11 cellular contexts compared by ENCODE assay signal in the genomic region with DNA sequence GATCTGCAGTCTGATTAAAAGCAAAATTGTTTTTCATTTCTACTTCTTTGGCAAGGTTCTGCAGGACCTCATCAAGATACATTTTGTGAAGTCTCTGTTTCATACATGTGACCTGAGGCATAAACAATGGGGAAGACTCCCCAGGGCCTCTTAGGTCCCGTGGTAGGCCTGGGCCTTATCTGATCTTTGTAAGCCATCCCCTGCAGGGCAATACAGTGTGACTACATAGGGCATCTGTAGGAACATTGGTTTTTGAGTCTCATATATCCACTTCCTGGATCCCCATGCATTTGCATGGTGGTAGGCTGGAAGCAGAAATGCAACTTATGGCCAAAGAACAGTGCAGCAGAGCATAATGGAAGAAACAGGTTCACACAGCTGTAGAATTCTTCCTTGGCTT. TPM values are rescaled to one million over a fixed set of nuclear protein-coding genes. Genes with fewer than 3 reads are reported as not detected.
DNase-seq lines count a peak whose midpoint lies in the region; ATAC-seq, FAIRE-seq and TF ChIP-seq lines count a peak whose summit lies in the region.
"Had no signal": no experiment of that assay in that cellular context is flagged by ENCODE, and none has a peak within 500 bp of the region (broad histone marks: within the 10 kb centered on the region; RNA-seq: fewer than 3 reads in every experiment).

No MANE protein-coding gene starts in this region.

- peaks cover 6% of the 10 kb centered on the region for H3K4me1 ChIP-seq in adipocyte (ENCODE audit: control insufficient read depth, insufficient read depth, low read length)
- H3K4me1 ChIP-seq in effector memory CD4-positive, alpha-beta T cell (ENCODE audit: control insufficient read depth, insufficient read depth, low read length, poor library complexity, severe bottlenecking): peaks cover 5% of the 10 kb centered on the region

- no peak overlapping the region for H3K9ac ChIP-seq in adipocyte (ENCODE audit: low read length)

- ATAC-seq in GM21367 (IDR thresholded peaks at IDR 0.05; ENCODE audit: unreplicated experiment) (peak; percentile 65), HG03159 (IDR thresholded peaks at IDR 0.05; ENCODE audit: unreplicated experiment) (peak; percentile 55)

- no peak for DNase-seq in GM12891 (ENCODE audit: insufficient read length, low spot score)
- DNase-seq in adipocyte (ENCODE audit: low read depth): peak; percentile 28
- DNase-seq in lower leg skin (ENCODE audit: low spot score in 2 of 2): no peak
- DNase-seq in NCI-H446 treated with DMSO at 0.1 percent for 48 hours (lab: John Stamatoyannopoulos, UW): no peak
- DNase-seq in effector memory CD4-positive, alpha-beta T cell: no peak
- DNase-seq in coronary artery (ENCODE audit: low spot score): no peak
- DNase-seq: Calu3, kidney glomerular epithelial cell, nucleus accumbens had no signal

- no peaks in the 10 kb centered on the region for H3K36me3 ChIP-seq in adipocyte (ENCODE audit: control insufficient read depth, insufficient read depth, low read length, severe bottlenecking)
- H3K36me3 ChIP-seq in effector memory CD4-positive, alpha-beta T cell (ENCODE audit: control insufficient read depth, insufficient read depth, low read length): no peaks in the 10 kb centered on the region

- TF ChIP-seq CTCF in lower leg skin (IDR thresholded peaks at IDR 0.05): no peak
- TF ChIP-seq CTCF in coronary artery (IDR thresholded peaks at IDR 0.05): no peak

- TF ChIP-seq POLR2A in GM12891 (IDR thresholded peaks at IDR 0.05; ENCODE audit: low read depth, low read length): no peak
- TF ChIP-seq POLR2A in lower leg skin (IDR thresholded peaks at IDR 0.05): no peak

- H3K9me3 ChIP-seq in adipocyte (ENCODE audit: control insufficient read depth, low read length): no peaks in the 10 kb centered on the region
- H3K9me3 ChIP-seq in effector memory CD4-positive, alpha-beta T cell (ENCODE audit: control insufficient read depth, low read length): no peaks in the 10 kb centered on the region

- no peak overlapping the region for H3K27ac ChIP-seq in effector memory CD4-positive, alpha-beta T cell (ENCODE audit: insufficient read depth, low read length, poor library complexity, severe bottlenecking)
- H3K27ac ChIP-seq in coronary artery: no peak overlapping the region

- H3K27me3 ChIP-seq in adipocyte (replicated peaks; ENCODE audit: control insufficient read depth, insufficient read depth, low read length): no peaks in the 10 kb centered on the region
- H3K27me3 ChIP-seq in effector memory CD4-positive, alpha-beta T cell (replicated peaks; ENCODE audit: control insufficient read depth, insufficient read depth, low read length, poor library complexity, severe bottlenecking): no peaks in the 10 kb centered on the region

- H3K4me3 ChIP-seq in adipocyte (ENCODE audit: low read length): no peak overlapping the region
- H3K4me3 ChIP-seq in lower leg skin (ENCODE audit: low read depth, poor library complexity, severe bottlenecking): no peak overlapping the region
- no peak overlapping the region for H3K4me3 ChIP-seq in effector memory CD4-positive, alpha-beta T cell (ENCODE audit: insufficient read depth, low read depth, low read length, poor library complexity, severe bottlenecking)
- no peak overlapping the region for H3K4me3 ChIP-seq in coronary artery

- intact Hi-C loops in lower leg skin (cut with DNase I; ENCODE audit: low total_unique reads): no loop called here

- 48 to 61% methylated on average over 1 of the region's 1 CpG for WGBS in lower leg skin, 2 donors

- FAIRE-seq in GM12891 (lab: Jason Lieb, UNC): peak; percentile 68

TF ChIP-seq in GM12891, 5 proteins besides CTCF, POLR2A, EP300 and RAD21:
- no peak for TF ChIP-seq PAX5 (IDR thresholded peaks at IDR 0.05; ENCODE audit: insufficient read depth, low read length, severe bottlenecking)
- TF ChIP-seq POLR2AphosphoS5 (IDR thresholded peaks at IDR 0.05; ENCODE audit: low read depth, low read length): no peak
- no peak for TF ChIP-seq SPI1 (IDR thresholded peaks at IDR 0.05; ENCODE audit: low read depth, low read length)
- no peak for TF ChIP-seq POU2F2 (IDR thresholded peaks at IDR 0.05; ENCODE audit: low read depth, low read length)
- no peak for TF ChIP-seq TAF1 (IDR thresholded peaks at IDR 0.05; ENCODE audit: low read depth, low read length)
TF ChIP-seq in GM12891: peak in this region for 0.

RNA-seq across cellular contexts. Expression of a gene that starts 6.0 kb away (rescaled TPM):
- 2.2 TPM for polyA plus RNA-seq in GM12891 (2012; ENCODE audit: low read depth, missing spikeins)
- total RNA-seq in lower leg skin: 10 to 100 TPM in 3 of 4 donors, 1 to 10 TPM in 1; 7.4 to 45.4 (median 17.9) TPM
